Comparison of ENCODE assay signal across 9 cellular contexts in the genomic region with DNA sequence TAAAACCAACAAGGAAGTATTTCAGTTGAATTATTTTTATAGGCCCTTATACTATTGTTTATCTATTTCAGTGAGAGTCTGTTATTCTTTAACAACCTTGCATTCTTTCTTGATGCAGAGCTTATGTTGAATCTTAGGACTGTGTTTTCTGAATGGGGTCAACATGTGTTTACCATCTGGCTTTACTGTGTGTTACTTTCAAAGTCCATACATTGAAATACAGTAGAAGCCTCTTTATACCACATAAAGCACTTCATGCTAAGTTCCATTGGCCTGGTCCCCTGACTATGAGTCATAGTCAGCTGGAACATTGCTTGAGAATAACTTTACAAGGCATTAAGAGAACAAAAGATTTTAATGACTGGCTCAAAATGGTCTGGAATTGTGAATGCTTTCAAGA.
DNase-seq lines count a peak whose midpoint lies in the region; ATAC-seq and TF ChIP-seq lines count a peak whose summit lies in the region.
"Had no signal": no experiment of that assay in that cellular context is flagged by ENCODE, and none has a peak within 500 bp of the region (broad histone marks: within the 10 kb centered on the region; RNA-seq: fewer than 3 reads in every experiment).

No MANE protein-coding gene starts in this region.

- DNase-seq in H9: no peak
- DNase-seq in adipocyte (ENCODE audit: low read depth): peak; percentile 90
- no peak for DNase-seq in right atrium auricular region (ENCODE audit: low spot score)
- DNase-seq in NCI-H345 treated with DMSO at 0.1 percent for 48 hours (lab: John Stamatoyannopoulos, UW; ENCODE audit: unreplicated experiment): no peak
- no peak for DNase-seq in cerebellar cortex (ENCODE audit: low spot score)
- DNase-seq: NCI-H1694 had no signal

- no peak overlapping the region for H3K27ac ChIP-seq in H9 (ENCODE audit: insufficient read length, low read depth, low read length)
- peak overlapping the region; percentile 44 to 53 for H3K27ac ChIP-seq in right atrium auricular region

- H3K56ac ChIP-seq in H9 (ENCODE audit: insufficient read length, low read depth, low read length): no peak overlapping the region

- H3K4me3 ChIP-seq in adipocyte (ENCODE audit: low read length): peak overlapping the region; percentile 57
- no peak overlapping the region for H3K4me3 ChIP-seq in right atrium auricular region
- H3K4me3 ChIP-seq in skeletal muscle satellite cell (ENCODE audit: low read length): peak overlapping the region; percentile 37

- no peaks in the 10 kb centered on the region for H4K20me1 ChIP-seq in H9 (ENCODE audit: control insufficient read depth, insufficient read depth, insufficient read length)

- H2BK120ac ChIP-seq in H9 (ENCODE audit: low read depth, low read length, poor library complexity, severe bottlenecking): no peak overlapping the region

- H3K4me1 Mint-ChIP-seq in H9: peaks cover 0 to 4% of the 10 kb centered on the region in 2 experiments; a peak in 2 of 4 replicates

- H3K79me2 ChIP-seq in H9 (ENCODE audit: insufficient read depth, low read length): no peaks in the 10 kb centered on the region

- no peaks in the 10 kb centered on the region for H3K27me3 Mint-ChIP-seq in H9 (ENCODE audit: low read depth)

- no peak overlapping the region for H4K91ac ChIP-seq in H9 (ENCODE audit: insufficient read length, low read depth, low read length)

- H2BK15ac ChIP-seq in H9 (ENCODE audit: low read depth, low read length): no peak overlapping the region

- no peak for ATAC-seq in GM19023 (IDR thresholded peaks at IDR 0.05; ENCODE audit: unreplicated experiment)
- no peak for ATAC-seq in HG02884 (IDR thresholded peaks at IDR 0.05; ENCODE audit: unreplicated experiment)

- no peak overlapping the region for H3K4ac ChIP-seq in H9 (ENCODE audit: low read depth, low read length)

- H2AK5ac ChIP-seq in H9 (ENCODE audit: insufficient read length, low read length): no peak overlapping the region

- H2AFZ ChIP-seq in H9 (ENCODE audit: low read length): no peak overlapping the region

- H3K18ac ChIP-seq in H9 (ENCODE audit: insufficient read length, low read depth, low read length): no peak overlapping the region

- no peak overlapping the region for H4K8ac ChIP-seq in H9 (replicated peaks; ENCODE audit: insufficient read length, low read depth, low read length)

- no peaks in the 10 kb centered on the region for H3K36me3 Mint-ChIP-seq in H9 (ENCODE audit: insufficient read depth in 1 of 3, low read depth in 3 of 3)

- no peak overlapping the region for H3K4me3 Mint-ChIP-seq in H9

- H3K23me2 ChIP-seq in H9 (ENCODE audit: insufficient read length, low read depth, low read length, poor library complexity, severe bottlenecking): no peaks in the 10 kb centered on the region

- no peak overlapping the region for H2BK20ac ChIP-seq in H9 (ENCODE audit: low read depth, low read length, poor library complexity, severe bottlenecking)

- no peak overlapping the region for H3T11ph ChIP-seq in H9 (ENCODE audit: low read length)

- no peak overlapping the region for H2BK5ac ChIP-seq in H9 (ENCODE audit: insufficient read length, low read length)

- H3K9ac ChIP-seq in H9 (ENCODE audit: extremely low read depth, insufficient read length, low read length): peak overlapping the region; percentile 13
- H3K9ac ChIP-seq in adipocyte (ENCODE audit: low read length): peak overlapping the region; percentile 69
- H3K9ac ChIP-seq in skeletal muscle satellite cell (ENCODE audit: low read depth, low read length): peak overlapping the region; percentile 79

- no peak overlapping the region for H3K23ac ChIP-seq in H9 (ENCODE audit: insufficient read length, low read depth, low read length)

- H3K36me3 ChIP-seq in adipocyte (ENCODE audit: control insufficient read depth, insufficient read depth, low read length, severe bottlenecking) (no peaks in the 10 kb centered on the region), right atrium auricular region (no peaks in the 10 kb centered on the region), skeletal muscle satellite cell (ENCODE audit: insufficient read depth, low read length) (no peaks in the 10 kb centered on the region)

- no peak overlapping the region; a peak in 1 of 7 replicates for H3K27ac Mint-ChIP-seq in H9

- H3K27me3 ChIP-seq in H9 (ENCODE audit: insufficient read depth, low read length): no peaks in the 10 kb centered on the region
- no peaks in the 10 kb centered on the region for H3K27me3 ChIP-seq in adipocyte (replicated peaks; ENCODE audit: control insufficient read depth, insufficient read depth, low read length)
- no peaks in the 10 kb centered on the region for H3K27me3 ChIP-seq in right atrium auricular region
- no peaks in the 10 kb centered on the region for H3K27me3 ChIP-seq in skeletal muscle satellite cell (ENCODE audit: control insufficient read depth, insufficient read depth, low read length)

- TF ChIP-seq CTCF in H9 (conservative IDR thresholded peaks at IDR 0.05) (no peak), right atrium auricular region (IDR thresholded peaks at IDR 0.05) (no peak)

- no peak overlapping the region for H3K4me2 ChIP-seq in H9 (ENCODE audit: insufficient read depth, insufficient read length, low read length)
- H3K4me2 ChIP-seq in skeletal muscle satellite cell (ENCODE audit: low read length): peak overlapping the region; percentile 66

- no peaks in the 10 kb centered on the region for H3K79me1 ChIP-seq in H9 (ENCODE audit: insufficient read depth, low read depth, low read length, poor library complexity, severe bottlenecking)

- H3K9me3 Mint-ChIP-seq in H9: no peaks in the 10 kb centered on the region

- H3K14ac ChIP-seq in H9 (ENCODE audit: insufficient read depth, low read length): no peak overlapping the region

- H2BK12ac ChIP-seq in H9 (ENCODE audit: insufficient read length, low read depth, low read length): no peak overlapping the region

- H3K9me3 ChIP-seq in H9 (ENCODE audit: control insufficient read depth, low read depth, low read length) (no peaks in the 10 kb centered on the region), adipocyte (ENCODE audit: control insufficient read depth, low read length) (no peaks in the 10 kb centered on the region), right atrium auricular region (no peaks in the 10 kb centered on the region), skeletal muscle satellite cell (replicated peaks; ENCODE audit: low read length) (no peaks in the 10 kb centered on the region)

- no peaks in the 10 kb centered on the region for H3K4me1 ChIP-seq in H9 (ENCODE audit: insufficient read depth, low read length)
- peaks cover 52% of the 10 kb centered on the region for H3K4me1 ChIP-seq in adipocyte (ENCODE audit: control insufficient read depth, insufficient read depth, low read length)
- H3K4me1 ChIP-seq in right atrium auricular region: peaks cover 0 to 20% of the 10 kb centered on the region in 2 donors
- H3K4me1 ChIP-seq in skeletal muscle satellite cell (ENCODE audit: control insufficient read depth, insufficient read depth, low read length): peaks cover 56% of the 10 kb centered on the region

- no peak overlapping the region for H4K5ac ChIP-seq in H9 (ENCODE audit: insufficient read length, low read depth, low read length)

Comparison
In these comparisons a context has a peak if more than half of its experiments do, and no peak if none do; other contexts are left out.
1. H3K9ac ChIP-seq: peak in every context shown above with its lines; median percentile 79 in skeletal muscle satellite cell; 69 in adipocyte; 13 in H9.
2. H3K4me3 ChIP-seq: peak in adipocyte (single experiment) and skeletal muscle satellite cell (single experiment); none in right atrium auricular region (0 of 2).